Comparison of ENCODE assay signal across 8 cellular contexts in genomic region chr14:77212933-77213656, GRCh38. TPM values are rescaled to one million over a fixed set of nuclear protein-coding genes. Genes with fewer than 3 reads are reported as not detected.
DNase-seq lines count a peak whose midpoint lies in the region; ATAC-seq and TF ChIP-seq lines count a peak whose summit lies in the region.

No MANE protein-coding gene starts in this region.

- TF ChIP-seq CTCF in GM20000 (IDR thresholded peaks at IDR 0.05; ENCODE audit: extremely low read depth, missing control alignments) = peak; percentile 82

- peaks cover 29 to 66% of the 10 kb centered on the region in 2 donors for H3K27me3 Mint-ChIP-seq in effector memory CD8-positive, alpha-beta T cell

- no peak overlapping the region for H3K27ac Mint-ChIP-seq in effector memory CD8-positive, alpha-beta T cell

- peaks cover 0 to 5% of the 10 kb centered on the region in 2 donors for H3K4me1 Mint-ChIP-seq in effector memory CD8-positive, alpha-beta T cell (ENCODE audit: low read depth in 2 of 2)

- H3K36me3 Mint-ChIP-seq in effector memory CD8-positive, alpha-beta T cell (ENCODE audit: insufficient read depth) = no peaks in the 10 kb centered on the region

- peaks cover 0 to 2% of the 10 kb centered on the region in 2 donors for H3K9me3 Mint-ChIP-seq in effector memory CD8-positive, alpha-beta T cell

- no peak for ATAC-seq in effector memory CD8-positive, alpha-beta T cell (replicated peaks)
- ATAC-seq in HG03196 (IDR thresholded peaks at IDR 0.05; ENCODE audit: unreplicated experiment) = no peak
- no peak for ATAC-seq in GM21737 (IDR thresholded peaks at IDR 0.05; ENCODE audit: unreplicated experiment)

- H3K4me3 Mint-ChIP-seq in effector memory CD8-positive, alpha-beta T cell = no peak overlapping the region

- in situ Hi-C loops in SK-MEL-5 (cut with HindIII; ENCODE audit: low pct_unique_long_range_greater_than_20kb, low sequenced_read_pairs) = no loop called here

- peak; percentile 77 for DNase-seq in DMS 273 (lab: John Stamatoyannopoulos, UW; ENCODE audit: unreplicated experiment)
- peak; percentile 73 for DNase-seq in GM20000 (ENCODE audit: low spot score)
- peak; percentile 36 for DNase-seq in M059J (ENCODE audit: low read depth)
- peak; percentile 47 for DNase-seq in SK-MEL-5 (ENCODE audit: low read depth, low spot score)
- peak in 2 of 3 experiments; percentile 10 to 11 for DNase-seq in effector memory CD8-positive, alpha-beta T cell
- DNase-seq in nucleus accumbens (lab: John Stamatoyannopoulos, UW) = peak in 30 of 56 donors; percentile 4 to 69 (median 20)

RNA-seq across cellular contexts. Expression of gene TMEM63C, which starts 31.5 kb away (rescaled TPM):
- total RNA-seq in M059J (2014; rRNA removed; shearing (Covaris generic)) = 0.20 and 0.39 TPM in 2 replicates
- total RNA-seq in SK-MEL-5 (2014; rRNA removed; shearing (Covaris generic)) = 0.48 and 0.66 TPM in 2 replicates
- polyA plus RNA-seq in SK-MEL-5 (2015; cell fraction: cytosol; rRNA removed) = 0.25 and 2.3 TPM in 2 replicates
- 0.04 and 0.36 TPM in 2 replicates for polyA plus RNA-seq in SK-MEL-5 (2015; cell fraction: nucleus; rRNA removed)

RNA-seq across cellular contexts. Expression of gene NGB, which starts 57.9 kb away (rescaled TPM):
- not detected in 2 replicates for total RNA-seq in M059J (2014; rRNA removed; shearing (Covaris generic))
- not detected in 2 replicates for total RNA-seq in SK-MEL-5 (2014; rRNA removed; shearing (Covaris generic))
- polyA plus RNA-seq in SK-MEL-5 (2015; cell fraction: cytosol; rRNA removed) = 0.11 TPM in 1 of 2 replicates, not detected in the other
- not detected in 2 replicates for polyA plus RNA-seq in SK-MEL-5 (2015; cell fraction: nucleus; rRNA removed)

Comparison
In these comparisons a context has a peak if more than half of its experiments do, and no peak if none do; other contexts are left out.
1. DNase-seq: peak in every context shown above with its lines; median percentile 77 in DMS 273; 73 in GM20000; 47 in SK-MEL-5; 36 in M059J; 20 in nucleus accumbens; 10 in effector memory CD8-positive, alpha-beta T cell.